In genomic region chr5:78621269-78621871, GRCh38 we compare ENCODE assay signal across 18 cellular contexts. TPM values are rescaled to one million over a fixed set of nuclear protein-coding genes. Genes with fewer than 3 reads are reported as not detected.
DNase-seq lines count a peak whose midpoint lies in the region; ATAC-seq and TF ChIP-seq lines count a peak whose summit lies in the region.
"Had no signal": no experiment of that assay in that cellular context is flagged by ENCODE, and none has a peak within 500 bp of the region (broad histone marks: within the 10 kb centered on the region; RNA-seq: fewer than 3 reads in every experiment).

No MANE protein-coding gene starts in this region.

- no peak overlapping the region for H2BK20ac ChIP-seq in IMR-90 (ENCODE audit: low read depth, low read length)

- no peak overlapping the region for H3K9ac ChIP-seq in IMR-90 (ENCODE audit: low read depth, low read length)

- H3K4me3 Mint-ChIP-seq in CD4-positive, alpha-beta T cell, result no peak overlapping the region
- H3K4me3 Mint-ChIP-seq: activated T-helper 1 cell treated with anti-CD3 and anti-CD28 coated beads, Interleukin-12 subunit alpha, Interleukin-12 subunit beta, Interleukin-2, Interleukin-4 antibody, amounts not matched to agents 30 ng/mL and 10 ng/mL and 1 ng/mL, durations not matched to agents 14 hours and 24 hours and 36 hours; natural killer cell treated with Interleukin-12 subunit alpha and Interleukin-12 subunit beta and Interleukin-15 and Interleukin-18, amount 100 ng/mL, for 72 hours had no signal

- no peak overlapping the region for H3K4me2 ChIP-seq in IMR-90 (ENCODE audit: low read depth, low read length)

- no peak overlapping the region for H3K14ac ChIP-seq in IMR-90 (replicated peaks; ENCODE audit: low read depth, low read length)

- H3K4ac ChIP-seq in IMR-90 (ENCODE audit: low read depth, low read length), result no peak overlapping the region

- no peak overlapping the region for H4K91ac ChIP-seq in IMR-90 (ENCODE audit: insufficient read depth, low read depth, low read length)

- H3K4me1 ChIP-seq in IMR-90 (ENCODE audit: control insufficient read depth, insufficient read depth, low read length), result peaks cover 6% of the 10 kb centered on the region
- no peaks in the 10 kb centered on the region for H3K4me1 ChIP-seq in mucosa of descending colon (ENCODE audit: low read depth)
- no peaks in the 10 kb centered on the region for H3K4me1 ChIP-seq in Peyer's patch
- H3K4me1 ChIP-seq: SJCRH30 had no signal

- no peak for TF ChIP-seq POLR2A in IMR-90 (IDR thresholded peaks at IDR 0.05; ENCODE audit: low read depth, low read length)
- TF ChIP-seq POLR2A in Peyer's patch (IDR thresholded peaks at IDR 0.05), result no peak

- H2AFZ ChIP-seq in IMR-90 (replicated peaks; ENCODE audit: low read length, poor library complexity), result no peak overlapping the region

- POLR2A ChIA-PET in IMR-90 (lab: Charles Lee; ENCODE audit: unreplicated experiment), result no interaction called here
- POLR2A ChIA-PET in CD4-positive, alpha-beta T cell (lab: Charles Lee), result no interaction called here

- TF ChIP-seq CTCF in IMR-90 (conservative IDR thresholded peaks at IDR 0.05; ENCODE audit: low read depth, low read length) (no peak), astrocyte of the spinal cord (IDR thresholded peaks at IDR 0.05; ENCODE audit: low read depth, low read length) (no peak), mucosa of descending colon (IDR thresholded peaks at IDR 0.05) (no peak), Peyer's patch (IDR thresholded peaks at IDR 0.05) (no peak)
- TF ChIP-seq CTCF in CD4-positive, alpha-beta T cell (IDR thresholded peaks at IDR 0.05), result no peak

- ATAC-seq in IMR-90 (ENCODE audit: low read depth) (peak; percentile 84), mucosa of descending colon (peak; percentile 34)
- ATAC-seq in CD4-positive, alpha-beta T cell (ENCODE audit: poor library complexity), result no peak
- ATAC-seq: natural killer cell treated with Interleukin-12 subunit alpha and Interleukin-12 subunit beta and Interleukin-15 and Interleukin-18, amount 100 ng/mL, for 72 hours had no signal

- WGBS in IMR-90 (ENCODE audit: extremely low coverage in 2 of 2, insufficient read length in 1 of 2), 2 experiments, result 23% methylated on average over 2 of the region's 3 CpGs; no CpG with 5 or more reads in 1 of the 2 experiments

- H3K9me3 ChIP-seq in IMR-90 (ENCODE audit: control insufficient read depth, insufficient read depth, low read length) (peaks cover 4% of the 10 kb centered on the region), mucosa of descending colon (peaks cover 3% of the 10 kb centered on the region), Peyer's patch (no peaks in the 10 kb centered on the region)
- H3K9me3 ChIP-seq in CD4-positive, alpha-beta T cell (ENCODE audit: control insufficient read depth, low read length), result no peaks in the 10 kb centered on the region
- H3K9me3 ChIP-seq: thoracic aorta had no signal

- peaks cover 31% of the 10 kb centered on the region; the same call in 1 of the 2 replicates for H4K20me1 ChIP-seq in IMR-90 (ENCODE audit: insufficient read depth, low read length)

- in situ Hi-C loops in IMR-90 (cut with MboI; ENCODE audit: low sequenced_read_pairs) (no loop called here), astrocyte of the spinal cord (cut with HindIII; ENCODE audit: low sequenced_read_pairs) (no loop called here), ACHN (cut with HindIII; ENCODE audit: low pct_ligation_motif_present, low pct_unique_long_range_greater_than_20kb, low sequenced_read_pairs) (no loop called here)

- no peak overlapping the region for H2AK9ac ChIP-seq in IMR-90 (replicated peaks; ENCODE audit: low read depth, low read length, poor library complexity)

- H3K9me1 ChIP-seq in IMR-90 (ENCODE audit: insufficient read depth, low read length), result peaks cover 13% of the 10 kb centered on the region

- H3K4me3 ChIP-seq in IMR-90 (ENCODE audit: insufficient read depth, low read depth, low read length) (no peak overlapping the region), astrocyte of the spinal cord (ENCODE audit: low read depth, low read length) (no peak overlapping the region), mucosa of descending colon (no peak overlapping the region), Peyer's patch (no peak overlapping the region)
- H3K4me3 ChIP-seq: coronary artery, SJCRH30, thoracic aorta had no signal

- no peaks in the 10 kb centered on the region for H3K27me3 ChIP-seq in IMR-90 (ENCODE audit: control insufficient read depth, insufficient read depth, low read length)
- H3K27me3 ChIP-seq in Peyer's patch, result no peaks in the 10 kb centered on the region
- no peaks in the 10 kb centered on the region for H3K27me3 ChIP-seq in CD4-positive, alpha-beta T cell (ENCODE audit: control insufficient read depth, insufficient read depth, low read length)
- H3K27me3 ChIP-seq: SJCRH30 had no signal

- H3K36me3 ChIP-seq in IMR-90 (ENCODE audit: control insufficient read depth, insufficient read depth, low read length) (peaks cover 40% of the 10 kb centered on the region), mucosa of descending colon (ENCODE audit: low read depth) (no peaks in the 10 kb centered on the region), Peyer's patch (peaks cover 0 to 16% (median 0%) of the 10 kb centered on the region in 3 donors)

- H3K9me3 Mint-ChIP-seq in CD4-positive, alpha-beta T cell, result peaks cover 4% of the 10 kb centered on the region
- H3K9me3 Mint-ChIP-seq: activated T-helper 1 cell treated with anti-CD3 and anti-CD28 coated beads, Interleukin-12 subunit alpha, Interleukin-12 subunit beta, Interleukin-2, Interleukin-4 antibody, amounts not matched to agents 30 ng/mL and 10 ng/mL and 1 ng/mL, durations not matched to agents 14 hours and 24 hours and 36 hours; natural killer cell treated with Interleukin-12 subunit alpha and Interleukin-12 subunit beta and Interleukin-15 and Interleukin-18, amount 100 ng/mL, for 72 hours had no signal

- H3K4me1 Mint-ChIP-seq in CD4-positive, alpha-beta T cell (ENCODE audit: low read depth), result no peaks in the 10 kb centered on the region

- H3K27ac ChIP-seq in IMR-90 (ENCODE audit: insufficient read depth, low read length) (no peak overlapping the region), Peyer's patch (no peak overlapping the region)
- H3K27ac ChIP-seq in CD4-positive, alpha-beta T cell (ENCODE audit: low read depth, low read length), result no peak overlapping the region
- H3K27ac ChIP-seq: SJCRH30, thoracic aorta had no signal

- no peak overlapping the region for H4K8ac ChIP-seq in IMR-90 (ENCODE audit: low read depth in 2 of 2, low read length in 2 of 2)

- no peak overlapping the region for H3K27ac Mint-ChIP-seq in CD4-positive, alpha-beta T cell
- H3K27ac Mint-ChIP-seq: activated T-helper 1 cell treated with anti-CD3 and anti-CD28 coated beads, Interleukin-12 subunit alpha, Interleukin-12 subunit beta, Interleukin-2, Interleukin-4 antibody, amounts not matched to agents 30 ng/mL and 10 ng/mL and 1 ng/mL, durations not matched to agents 14 hours and 24 hours and 36 hours; natural killer cell treated with Interleukin-12 subunit alpha and Interleukin-12 subunit beta and Interleukin-15 and Interleukin-18, amount 100 ng/mL, for 72 hours had no signal

- peaks cover 5% of the 10 kb centered on the region for H3K27me3 Mint-ChIP-seq in CD4-positive, alpha-beta T cell

- intact Hi-C loops in IMR-90 (cut with micrococcal nuclease), result loop anchor here (10.0 kb wide), 1 partner anchor 297 kb away; no protein-coding TSS in a partner anchor
- intact Hi-C loops in mucosa of descending colon (cut with DNase I, micrococcal nuclease), result no loop called here
- intact Hi-C loops in CD4-positive, alpha-beta T cell (cut with DNase I, micrococcal nuclease), result no loop called here

- DNase-seq in NCI-H146 (lab: John Stamatoyannopoulos, UW) (peak; percentile 4), NCI-H146 treated with DMSO at 0.1 percent for 48 hours (lab: John Stamatoyannopoulos, UW; ENCODE audit: unreplicated experiment) (no peak), IMR-90 (peak; percentile 56), astrocyte of the spinal cord (ENCODE audit: low read depth, low spot score) (peak; percentile 31), mucosa of descending colon (no peak), Peyer's patch (no peak), ACHN (no peak)
- no peak for DNase-seq in CD4-positive, alpha-beta T cell
- DNase-seq: 8988T, COR-L47, Kasumi-1, NCI-H2081 treated with DMSO at 0.1 percent for 48 hours, retina, SJCRH30 had no signal

- no peak overlapping the region for H2BK15ac ChIP-seq in IMR-90 (ENCODE audit: low read depth, low read length)

- dilution Hi-C loops in IMR-90 (cut with HindIII; ENCODE audit: low sequenced_read_pairs, unreplicated experiment), result no loop called here

- H2BK120ac ChIP-seq in IMR-90 (ENCODE audit: low read depth, low read length), result no peak overlapping the region

- CTCF ChIA-PET in IMR-90 (lab: Yijun Ruan, JAX), result no interaction called here
- CTCF ChIA-PET in CD4-positive, alpha-beta T cell (lab: Charles Lee), result no interaction called here

- no peak overlapping the region for H2BK5ac ChIP-seq in IMR-90 (ENCODE audit: low read depth, low read length, poor library complexity, severe bottlenecking)

- no peak overlapping the region for H3K18ac ChIP-seq in IMR-90 (ENCODE audit: low read depth, low read length)

- no TSS peak for BruUV-seq in IMR-90 (replicated peaks; lab: Mats Ljungman, UMichigan)

- no peak overlapping the region for H4K5ac ChIP-seq in IMR-90 (ENCODE audit: low read depth, low read length)

- H3K36me3 Mint-ChIP-seq in CD4-positive, alpha-beta T cell (ENCODE audit: low read depth), result no peaks in the 10 kb centered on the region
- H3K36me3 Mint-ChIP-seq: natural killer cell treated with Interleukin-12 subunit alpha and Interleukin-12 subunit beta and Interleukin-15 and Interleukin-18, amount 100 ng/mL, for 72 hours had no signal

- no peak overlapping the region for H2AK5ac ChIP-seq in IMR-90 (ENCODE audit: low read depth, low read length)

- peaks cover 7 to 43% of the 10 kb centered on the region in 2 experiments for H3K79me1 ChIP-seq in IMR-90 (ENCODE audit: low read depth in 1 of 2, low read length in 2 of 2)

- no peak for TF ChIP-seq RAD21 in IMR-90 (IDR thresholded peaks at IDR 0.05; ENCODE audit: low read length)

- H3K56ac ChIP-seq in IMR-90 (ENCODE audit: extremely low read depth, insufficient read depth, low read length), result no peak overlapping the region

- H3K23ac ChIP-seq in IMR-90 (ENCODE audit: low read depth, low read length), result no peak overlapping the region

TF ChIP-seq in IMR-90, 13 proteins besides CTCF, POLR2A, EP300 and RAD21 (continues in another document):
- no peak for TF ChIP-seq BHLHE40 (IDR thresholded peaks at IDR 0.05; ENCODE audit: low read depth, low read length)
- TF ChIP-seq NFE2L2 (IDR thresholded peaks at IDR 0.05; ENCODE audit: low read depth, low read length), result no peak

RNA-seq across cellular contexts. Expression of gene LHFPL2, which starts 27.2 kb away (rescaled TPM):
- 11.1 and 11.3 TPM in 2 replicates for total RNA-seq in IMR-90 (2012; rRNA removed)
- 5.0 and 6.5 TPM in 2 replicates for polyA plus RNA-seq in IMR-90 (2012; rRNA removed)
- polyA plus RNA-seq in IMR-90 (2012; cell fraction: cytosol; rRNA removed), result 3.8 and 6.1 TPM in 2 replicates
- 4.8 and 12.1 TPM in 2 replicates for polyA plus RNA-seq in IMR-90 (2012; cell fraction: nucleus; rRNA removed; ENCODE audit: low replicate concordance)
- total RNA-seq in mucosa of descending colon, result 10 to 100 TPM; 44.8 to 63.6 (median 50.2) TPM
- total RNA-seq in Peyer's patch, result 10 to 100 TPM; 22.3 to 63.4 (median 55.7) TPM
- under 1 TPM; 0.19 to 0.25 TPM for total RNA-seq in CD4-positive, alpha-beta T cell

Comparison
In these comparisons a context has a peak if more than half of its experiments do, and no peak if none do; other contexts are left out.
1. DNase-seq: peak in NCI-H146 (single experiment), IMR-90 (single experiment) and astrocyte of the spinal cord (single experiment); none in NCI-H146 treated with DMSO at 0.1 percent for 48 hours (single experiment), mucosa of descending colon (0 of 3), Peyer's patch (0 of 3), ACHN (single experiment) and CD4-positive, alpha-beta T cell (0 of 10).